ENCODE assay signal across 8 cellular contexts in genomic region chr16:54297154-54297553, GRCh38. TPM values are rescaled to one million over a fixed set of nuclear protein-coding genes. Genes with fewer than 3 reads are reported as not detected.
"Had no signal": no experiment of that assay in that cellular context is flagged by ENCODE, and none has a peak within 500 bp of the region (broad histone marks: within the 10 kb centered on the region; RNA-seq: fewer than 3 reads in every experiment).

No MANE protein-coding gene starts in this region.

- FAIRE-seq: HTR-8/SVneo had no signal

- DNase-seq: IMR-90, KBM-7, KG1 had no signal

- H3K4me2 ChIP-seq: KMS-11 had no signal

- H3K27ac ChIP-seq: HL-60, KMS-11 had no signal

- H3K9ac ChIP-seq: KMS-11 had no signal

RNA-seq across cellular contexts. Expression of gene IRX3, which starts 10.6 kb away (rescaled TPM):
- total RNA-seq: HT-29, IMR-90 had no signal
- polyA plus RNA-seq: IgD-negative memory B cell, IMR-90 had no signal
